ENCODE assay signal across 10 cellular contexts in the genomic region with DNA sequence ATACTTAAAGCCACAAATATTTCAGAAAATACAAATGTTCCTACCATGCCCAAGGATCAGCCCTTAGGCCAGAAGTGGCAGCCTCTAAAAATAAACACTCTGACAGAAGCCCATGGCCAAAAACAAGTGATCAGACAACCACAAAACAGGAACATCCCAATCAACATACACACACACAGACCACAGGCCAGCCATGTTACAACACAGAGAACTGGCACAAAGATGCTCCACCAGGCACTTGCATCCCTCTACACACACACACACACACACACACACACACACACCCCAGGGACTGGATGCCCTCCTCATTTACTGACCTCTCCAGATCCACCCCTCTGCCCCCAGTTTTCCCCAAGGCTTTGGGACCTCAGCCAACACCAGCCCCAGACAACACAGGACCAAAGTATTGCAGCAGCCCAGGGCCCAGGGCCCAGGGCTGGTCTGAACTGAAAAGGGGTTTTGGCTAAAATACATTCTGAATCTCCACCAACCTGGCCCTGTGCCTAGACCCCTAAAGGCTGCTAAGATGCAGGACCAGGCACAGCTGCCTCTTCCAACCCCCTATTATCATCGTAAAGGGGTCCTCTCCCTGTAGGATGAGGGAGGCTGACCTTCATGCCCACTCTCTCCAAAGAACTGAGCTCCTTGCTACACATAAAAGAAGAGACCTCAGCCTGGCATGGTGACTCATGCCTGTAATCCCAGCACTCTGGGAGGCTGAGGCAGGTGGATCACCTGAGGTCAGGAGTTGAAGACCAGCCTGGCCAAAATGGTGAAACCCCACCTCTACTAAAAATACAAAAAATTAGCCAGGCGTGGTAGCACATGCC.
A peak's percentile ranks its signal among the peaks of the same experiment; 100 is the strongest.
DNase-seq lines count a peak whose midpoint lies in the region; ATAC-seq, FAIRE-seq and TF ChIP-seq lines count a peak whose summit lies in the region.
"Had no signal": no experiment of that assay in that cellular context is flagged by ENCODE, and none has a peak within 500 bp of the region (broad histone marks: within the 10 kb centered on the region; RNA-seq: fewer than 3 reads in every experiment).

No MANE protein-coding gene starts in this region.

- H3K4me1 ChIP-seq in A549, result peaks cover 39% of the 10 kb centered on the region
- H3K4me1 ChIP-seq in esophagus (ENCODE audit: control insufficient read depth in 2 of 2, insufficient read depth in 2 of 2, low read length in 1 of 2), result peaks cover 14 to 43% of the 10 kb centered on the region in 2 donors
- H3K4me1 ChIP-seq in muscle layer of colon (ENCODE audit: insufficient read depth, low read length), result peaks cover 92% of the 10 kb centered on the region
- peaks cover 23 to 36% of the 10 kb centered on the region in 2 donors for H3K4me1 ChIP-seq in kidney (ENCODE audit: control insufficient read depth in 1 of 2, insufficient read depth in 1 of 2, low read depth in 1 of 2, low read length in 2 of 2)

- FAIRE-seq in A549 (lab: Jason Lieb, UNC), result no peak
- FAIRE-seq in kidney (lab: Jason Lieb, UNC), result no peak

- peaks cover under 1% of the 10 kb centered on the region; the same call in 1 of the 3 replicates for H3K9me3 ChIP-seq in A549
- H3K9me3 ChIP-seq in esophagus (ENCODE audit: control insufficient read depth in 2 of 2, insufficient read depth in 1 of 2, low read depth in 1 of 2, low read length in 1 of 2), result no peaks in the 10 kb centered on the region
- no peaks in the 10 kb centered on the region for H3K9me3 ChIP-seq in muscle layer of colon (ENCODE audit: low read length)
- H3K9me3 ChIP-seq in kidney (ENCODE audit: control insufficient read depth in 1 of 2, low read length in 2 of 2), result no peaks in the 10 kb centered on the region

- POLR2A ChIA-PET in A549 (lab: Yijun Ruan, JAX), result no interaction called here

- 71% methylated on average over 2 of the region's 2 CpGs for WGBS in A549 (ENCODE audit: missing lambda C conversion rate)
- 41 to 59% methylated on average over 2 of the region's 2 CpGs for WGBS in esophagus, 2 donors

- peak overlapping the region; percentile 9 for H3K9ac ChIP-seq in muscle layer of colon (ENCODE audit: low read length)
- peak overlapping the region in 1 of 2 donors; percentile 20 for H3K9ac ChIP-seq in kidney (ENCODE audit: low read length in 2 of 2)

- peaks cover 4 to 22% of the 10 kb centered on the region in 2 donors for H3K36me3 ChIP-seq in esophagus (ENCODE audit: control insufficient read depth in 2 of 2, insufficient read depth in 2 of 2, low read length in 1 of 2)
- peaks cover 79% of the 10 kb centered on the region for H3K36me3 ChIP-seq in muscle layer of colon (ENCODE audit: insufficient read depth, low read length)
- H3K36me3 ChIP-seq in kidney (ENCODE audit: control insufficient read depth in 1 of 2, insufficient read depth in 2 of 2, low read length in 2 of 2), result peaks cover 31 to 57% of the 10 kb centered on the region in 2 donors

- H3K27ac ChIP-seq in A549 (peak overlapping the region; percentile 36 to 74; a peak in 4 of 6 replicates), esophagus (ENCODE audit: low read depth in 2 of 2, low read length in 1 of 2) (peak overlapping the region; percentile 43 to 58), muscle layer of colon (ENCODE audit: low read depth, low read length) (peak overlapping the region; percentile 58), kidney (ENCODE audit: low read depth in 2 of 2, low read length in 2 of 2) (peak overlapping the region in 1 of 2 donors; percentile 76)

- CTCF ChIA-PET in A549 (lab: Yijun Ruan, JAX), result interaction anchor here (1.1 to 2.7 kb wide), 5 partner anchors 11 to 138 kb away, joined by 3 to 13 read pairs (median 4); no protein-coding TSS in a partner anchor

- ATAC-seq in A549 (peak in 1 of 2 experiments; percentile 5; a peak in 1 of 6 replicates), HG02642 (IDR thresholded peaks at IDR 0.05; ENCODE audit: poor library complexity, unreplicated experiment) (no peak), GM21737 (IDR thresholded peaks at IDR 0.05; ENCODE audit: unreplicated experiment) (no peak)

- TF ChIP-seq RAD21 in A549 (conservative IDR thresholded peaks at IDR 0.05 in 1 of 2, IDR thresholded peaks at IDR 0.05 in 1 of 2), result no peak

- DNase-seq in A549 (ENCODE audit: low read depth in 1 of 2, low spot score in 1 of 2) (no peak), NB4 (ENCODE audit: low read depth) (peak; percentile 36), kidney (no peak), cerebellar nuclear complex (lab: John Stamatoyannopoulos, UW) (no peak)
- DNase-seq: activated CD4-positive, alpha-beta T cell treated with anti-CD3 and anti-CD28 coated beads for 1 hour; NCI-H82 had no signal

- TF ChIP-seq CTCF in A549 (IDR thresholded peaks at IDR 0.05), result no peak
- no peak for TF ChIP-seq CTCF in NB4 (IDR thresholded peaks at IDR 0.05; ENCODE audit: low read depth, low read length)
- TF ChIP-seq CTCF in kidney (IDR thresholded peaks at IDR 0.05; ENCODE audit: borderline replicate concordance, extremely low read depth, insufficient read depth), result no peak

- H3K4me2 ChIP-seq in A549, result peak overlapping the region; percentile 48

- intact Hi-C loops in kidney (cut with DNase I), result no loop called here

- H3K27me3 ChIP-seq in esophagus (ENCODE audit: control insufficient read depth in 1 of 2, insufficient read depth in 2 of 2, low read length in 2 of 2) (no peaks in the 10 kb centered on the region), muscle layer of colon (ENCODE audit: control insufficient read depth in 1 of 2, insufficient read depth in 2 of 2, low read length in 2 of 2) (no peaks in the 10 kb centered on the region)

- no peak for TF ChIP-seq EP300 in A549 (IDR thresholded peaks at IDR 0.05)

- TF ChIP-seq POLR2A in A549 (IDR thresholded peaks at IDR 0.05; ENCODE audit: low read length) (no peak), NB4 (IDR thresholded peaks at IDR 0.05; ENCODE audit: extremely low read depth, insufficient read length) (no peak)

- H3K4me3 ChIP-seq in A549 (no peak overlapping the region), NB4 (ENCODE audit: low read depth, low read length) (no peak overlapping the region), esophagus (ENCODE audit: low read depth in 1 of 2, low read length in 2 of 2) (no peak overlapping the region), muscle layer of colon (ENCODE audit: low read depth in 1 of 2, low read length in 2 of 2) (peak overlapping the region in 1 of 2 donors; percentile 33), kidney (ENCODE audit: low read length in 2 of 2) (no peak overlapping the region)

TF ChIP-seq in A549, 52 proteins besides CTCF, POLR2A, EP300 and RAD21:
- TF ChIP-seq FOSL2 (IDR thresholded peaks at IDR 0.05), result no peak
- TF ChIP-seq FOSL2 (CRISPR knock-in tag; IDR thresholded peaks at IDR 0.05), result 0 out of 2 replicates have a peak, but pooled peaks have one; percentile 7
- TF ChIP-seq HOXB5 (CRISPR knock-in tag; IDR thresholded peaks at IDR 0.05), result no peak
- TF ChIP-seq SREBF2 (IDR thresholded peaks at IDR 0.05), result no peak
- no peak for TF ChIP-seq NR3C1 (IDR thresholded peaks at IDR 0.05)
- no peak for TF ChIP-seq KDM5A (IDR thresholded peaks at IDR 0.05)
- no peak for TF ChIP-seq TP53 (CRISPR knock-in tag; IDR thresholded peaks at IDR 0.05)
TF ChIP-seq in A549: peak in this region for 1.
